In the genomic region with DNA sequence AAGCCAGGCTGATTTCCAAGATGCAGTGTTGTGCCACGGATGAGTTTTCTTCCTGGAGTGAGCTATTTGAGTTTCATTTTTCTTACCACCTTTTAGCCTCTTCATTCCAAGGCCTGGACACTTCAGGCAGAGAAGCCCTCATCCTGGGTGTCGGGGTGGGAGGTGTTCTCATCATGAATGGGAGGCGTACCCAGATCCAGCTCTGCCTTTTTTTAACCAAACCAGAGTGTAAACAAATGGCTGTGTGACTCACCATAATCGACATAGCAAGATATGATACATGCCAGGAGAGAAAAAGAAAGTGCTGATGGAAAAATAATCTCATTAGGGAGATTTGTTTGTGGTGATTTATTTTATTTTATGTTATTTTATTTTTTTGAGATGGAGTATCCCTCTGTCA, we compare ENCODE assay signal across 9 cellular contexts.
A peak's percentile ranks its signal among the peaks of the same experiment; 100 is the strongest.
DNase-seq lines count a peak whose midpoint lies in the region; ATAC-seq and TF ChIP-seq lines count a peak whose summit lies in the region.
"Had no signal": no experiment of that assay in that cellular context is flagged by ENCODE, and none has a peak within 500 bp of the region (broad histone marks: within the 10 kb centered on the region; RNA-seq: fewer than 3 reads in every experiment).

No MANE protein-coding gene starts in this region.

- peaks cover 54% of the 10 kb centered on the region for H3K4me1 Mint-ChIP-seq in CD14-positive monocyte
- peaks cover 72% of the 10 kb centered on the region for H3K4me1 Mint-ChIP-seq in osteocyte (ENCODE audit: unreplicated experiment)

- H3K9me3 Mint-ChIP-seq in CD14-positive monocyte (peaks cover 0 to 2% (median 0%) of the 10 kb centered on the region in 7 donors), osteocyte (ENCODE audit: unreplicated experiment) (no peaks in the 10 kb centered on the region)

- intact Hi-C loops in CD14-positive monocyte (cut with micrococcal nuclease), result no loop called here

- TF ChIP-seq CTCF in CD14-positive monocyte (IDR thresholded peaks at IDR 0.05) (no peak), VCaP (conservative IDR thresholded peaks at IDR 0.05) (no peak), osteocyte (IDR thresholded peaks at IDR 0.05) (no peak)

- ATAC-seq in HG03196 (IDR thresholded peaks at IDR 0.05; ENCODE audit: unreplicated experiment) (no peak), HG03045 (IDR thresholded peaks at IDR 0.05; ENCODE audit: unreplicated experiment) (no peak)

- peak overlapping the region in 1 of 2 donors; percentile 6 for H3K4me3 Mint-ChIP-seq in CD14-positive monocyte
- peak overlapping the region; percentile 56 for H3K4me3 Mint-ChIP-seq in osteocyte (ENCODE audit: unreplicated experiment)

- H3K27ac ChIP-seq in VCaP (peak overlapping the region; percentile 83), epithelial cell of prostate (peak overlapping the region; percentile 93)
- H3K27ac ChIP-seq: HL-60 had no signal

- H3K36me3 Mint-ChIP-seq in CD14-positive monocyte, result peaks cover 0 to 2% of the 10 kb centered on the region in 2 donors
- no peaks in the 10 kb centered on the region for H3K36me3 Mint-ChIP-seq in osteocyte (ENCODE audit: unreplicated experiment)

- H3K27me3 Mint-ChIP-seq in CD14-positive monocyte (ENCODE audit: low read depth in 3 of 3) (peaks cover 0 to 3% (median 1%) of the 10 kb centered on the region in 3 donors), osteocyte (ENCODE audit: unreplicated experiment) (no peaks in the 10 kb centered on the region)

- H3K27ac Mint-ChIP-seq in CD14-positive monocyte, result peak overlapping the region; percentile 64 to 98 (median 97)
- H3K27ac Mint-ChIP-seq in osteocyte (ENCODE audit: unreplicated experiment), result peak overlapping the region; percentile 96

- DNase-seq in CD14-positive monocyte (ENCODE audit: low spot score) (no peak), HuH-7.5 (ENCODE audit: low spot score) (peak; percentile 33), epithelial cell of prostate (ENCODE audit: low read depth, low spot score) (peak; percentile 79), osteocyte (ENCODE audit: extremely low spot score, unreplicated experiment) (no peak), NCI-H1436 (lab: John Stamatoyannopoulos, UW) (no peak)

Comparison
In these comparisons a context has a peak if more than half of its experiments do, and no peak if none do; other contexts are left out.
1. DNase-seq: peak in HuH-7.5 (single experiment) and epithelial cell of prostate (single experiment); none in CD14-positive monocyte (single experiment), osteocyte (single experiment) and NCI-H1436 (single experiment).